ENCODE assay signal across 19 cellular contexts in the genomic region with DNA sequence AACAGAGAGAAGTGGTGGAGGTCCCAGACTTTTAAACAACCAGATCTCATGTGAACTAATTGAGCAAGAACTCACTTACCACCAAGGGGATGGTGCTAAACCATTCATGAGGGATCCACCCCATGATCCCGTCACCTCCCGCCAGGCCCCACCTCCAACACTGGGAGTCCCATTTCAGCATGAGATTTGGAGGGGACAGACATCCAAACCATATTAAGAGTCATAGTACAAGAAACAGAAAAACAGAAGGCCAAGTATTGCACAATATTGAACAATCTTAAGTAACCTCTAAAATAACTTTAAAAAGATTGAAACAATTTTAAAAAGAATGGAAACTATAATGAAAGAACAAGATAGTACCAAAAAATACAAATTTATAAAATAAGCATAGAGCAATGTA.
DNase-seq lines count a peak whose midpoint lies in the region; ATAC-seq and TF ChIP-seq lines count a peak whose summit lies in the region.
"Had no signal": no experiment of that assay in that cellular context is flagged by ENCODE, and none has a peak within 500 bp of the region (broad histone marks: within the 10 kb centered on the region; RNA-seq: fewer than 3 reads in every experiment).

No MANE protein-coding gene starts in this region.

- H3K9ac ChIP-seq in skeletal muscle tissue (ENCODE audit: low read depth in 1 of 3, low read length in 3 of 3) (no peak overlapping the region), trophoblast cell (ENCODE audit: low read length) (no peak overlapping the region)

- WGBS in trophoblast cell (ENCODE audit: extremely low coverage, insufficient coverage, insufficient read length): no CpG with 5 or more reads among the region's 2 CpGs

- no peak for TF ChIP-seq RAD21 in Ishikawa (IDR thresholded peaks at IDR 0.05; ENCODE audit: low read depth)

- peaks cover 63% of the 10 kb centered on the region for H3K36me3 Mint-ChIP-seq in chondrocyte (ENCODE audit: low read depth)

- H3K27ac Mint-ChIP-seq in chondrocyte (ENCODE audit: unreplicated experiment): peak overlapping the region; percentile 74
- H3K27ac Mint-ChIP-seq: activated CD4-positive, alpha-beta memory T cell treated with anti-CD3 and anti-CD28 coated beads, Interleukin-2, amount 10 ng/mL, durations not matched to agents 7 days and 5 days; mesothelial cell of epicardium had no signal

- no peaks in the 10 kb centered on the region for H3K4me1 ChIP-seq in left ventricle myocardium inferior
- no peaks in the 10 kb centered on the region for H3K4me1 ChIP-seq in skeletal muscle tissue (ENCODE audit: control insufficient read depth in 3 of 3, insufficient read depth in 3 of 3, low read length in 3 of 3)
- H3K4me1 ChIP-seq in trophoblast cell (ENCODE audit: control insufficient read depth in 1 of 2, insufficient read depth in 2 of 2, low read length in 2 of 2): no peaks in the 10 kb centered on the region
- H3K4me1 ChIP-seq: upper lobe of right lung had no signal

- H3K9me3 ChIP-seq in left ventricle myocardium inferior (replicated peaks): no peaks in the 10 kb centered on the region
- H3K9me3 ChIP-seq in skeletal muscle tissue (ENCODE audit: control insufficient read depth in 3 of 3, low read length in 3 of 3): no peaks in the 10 kb centered on the region
- no peaks in the 10 kb centered on the region for H3K9me3 ChIP-seq in trophoblast cell (ENCODE audit: insufficient read depth, low read depth, low read length)
- H3K9me3 ChIP-seq: upper lobe of right lung had no signal

- H3K4me1 Mint-ChIP-seq in chondrocyte (ENCODE audit: low read depth): peaks cover 26% of the 10 kb centered on the region
- H3K4me1 Mint-ChIP-seq: activated CD4-positive, alpha-beta memory T cell treated with anti-CD3 and anti-CD28 coated beads, Interleukin-2, amount 10 ng/mL, durations not matched to agents 7 days and 5 days; mesothelial cell of epicardium had no signal

- intact Hi-C loops in left ventricle myocardium inferior (cut with micrococcal nuclease): no loop called here

- H3K27me3 ChIP-seq in left ventricle myocardium inferior (ENCODE audit: low read depth) (no peaks in the 10 kb centered on the region), skeletal muscle tissue (ENCODE audit: control insufficient read depth in 3 of 3, insufficient read depth in 3 of 3, low read length in 3 of 3) (no peaks in the 10 kb centered on the region), trophoblast cell (ENCODE audit: insufficient read depth, low read length) (no peaks in the 10 kb centered on the region)
- H3K27me3 ChIP-seq: brain microvascular endothelial cell, upper lobe of right lung had no signal

- H3K4me3 ChIP-seq in left ventricle myocardium inferior (no peak overlapping the region), skeletal muscle tissue (ENCODE audit: low read length in 3 of 3) (no peak overlapping the region), trophoblast cell (ENCODE audit: low read depth, low read length) (no peak overlapping the region)
- H3K4me3 ChIP-seq: upper lobe of right lung had no signal

- no peak for DNase-seq in chondrocyte (ENCODE audit: low spot score)
- peak; percentile 41 for DNase-seq in left ventricle myocardium inferior
- DNase-seq in trophoblast cell: no peak
- no peak for DNase-seq in iPS-NIHi7 (ENCODE audit: extremely low spot score)
- DNase-seq: activated CD4-positive, alpha-beta memory T cell treated with anti-CD3 and anti-CD28 coated beads, Interleukin-2, amount 10 ng/mL, durations not matched to agents 7 days and 5 days; activated naive CD4-positive, alpha-beta T cell treated with anti-CD3 and anti-CD28 coated beads, Interleukin-2, amount 50 U/mL, for 16 hours; activated T-cell treated with anti-CD3 and anti-CD28 coated beads, Interleukin-2, amount 50 U/mL, for 1 hour; brain microvascular endothelial cell; hippocampal formation; NCI-H524 treated with DMSO at 0.1 percent for 48 hours; SHP77; stimulated activated naive CD8-positive, alpha-beta T cell treated with anti-CD3 and anti-CD28 coated beads, Interleukin-15, Interleukin-2, amounts not matched to agents 100 U/mL and 50 U/mL, for 24 hours; T-helper 1 cell; upper lobe of right lung had no signal

- H2AFZ ChIP-seq in trophoblast cell (ENCODE audit: insufficient read depth, low read length, poor library complexity): no peak overlapping the region

- H2BK5ac ChIP-seq in trophoblast cell (ENCODE audit: low read depth, low read length, poor library complexity): no peak overlapping the region

- H4K12ac ChIP-seq in trophoblast cell (ENCODE audit: low read depth, low read length): no peak overlapping the region

- no peaks in the 10 kb centered on the region for H3K79me1 ChIP-seq in trophoblast cell (ENCODE audit: low read length)

- H4K91ac ChIP-seq in trophoblast cell (ENCODE audit: low read depth, low read length): no peak overlapping the region

- H3K14ac ChIP-seq in trophoblast cell (ENCODE audit: low read length): no peak overlapping the region

- H3K36me3 ChIP-seq in left ventricle myocardium inferior (peaks cover 98% of the 10 kb centered on the region), skeletal muscle tissue (ENCODE audit: control insufficient read depth in 3 of 3, insufficient read depth in 3 of 3, low read length in 3 of 3) (peaks cover 17 to 49% (median 46%) of the 10 kb centered on the region in 3 donors), trophoblast cell (ENCODE audit: control insufficient read depth in 1 of 2, insufficient read depth in 2 of 2, low read length in 2 of 2) (peaks cover 33 to 50% of the 10 kb centered on the region in 2 experiments)

- H3K9me3 Mint-ChIP-seq in chondrocyte (ENCODE audit: low read depth): no peaks in the 10 kb centered on the region
- H3K9me3 Mint-ChIP-seq: activated CD4-positive, alpha-beta memory T cell treated with anti-CD3 and anti-CD28 coated beads, Interleukin-2, amount 10 ng/mL, durations not matched to agents 7 days and 5 days; mesothelial cell of epicardium had no signal

- no peak overlapping the region for H3K4me3 Mint-ChIP-seq in chondrocyte (ENCODE audit: unreplicated experiment)
- H3K4me3 Mint-ChIP-seq: activated CD4-positive, alpha-beta memory T cell treated with anti-CD3 and anti-CD28 coated beads, Interleukin-2, amount 10 ng/mL, durations not matched to agents 7 days and 5 days; mesothelial cell of epicardium had no signal

- H3K79me2 ChIP-seq in trophoblast cell (ENCODE audit: control insufficient read depth, insufficient read depth, low read length, poor library complexity): no peaks in the 10 kb centered on the region

- H2BK120ac ChIP-seq in trophoblast cell (ENCODE audit: insufficient read depth, low read length, poor library complexity): no peak overlapping the region

- H2AK5ac ChIP-seq in trophoblast cell (ENCODE audit: low read length): no peak overlapping the region

- no peak for TF ChIP-seq EP300 in Ishikawa (IDR thresholded peaks at IDR 0.05; ENCODE audit: borderline replicate concordance)

- TF ChIP-seq CTCF in chondrocyte (IDR thresholded peaks at IDR 0.05) (no peak), left ventricle myocardium inferior (IDR thresholded peaks at IDR 0.05; ENCODE audit: borderline replicate concordance) (no peak)

- H3K4me2 ChIP-seq in trophoblast cell (ENCODE audit: low read length): no peak overlapping the region

- no peak overlapping the region for H4K8ac ChIP-seq in trophoblast cell (ENCODE audit: low read depth, low read length)

- ATAC-seq in HG03469 (IDR thresholded peaks at IDR 0.05; ENCODE audit: unreplicated experiment): no peak
- ATAC-seq: esophagus mucosa; stimulated activated naive CD8-positive, alpha-beta T cell treated with anti-CD3 and anti-CD28 coated beads, Interleukin-15, Interleukin-2, amounts not matched to agents 100 U/mL and 50 U/mL, for 24 hours; upper lobe of right lung had no signal

- H3K27ac ChIP-seq in left ventricle myocardium inferior (replicated peaks) (peak overlapping the region; percentile 35), skeletal muscle tissue (ENCODE audit: low read depth, low read length) (peak overlapping the region; percentile 30), trophoblast cell (ENCODE audit: low read depth, low read length) (no peak overlapping the region)
- H3K27ac ChIP-seq: brain microvascular endothelial cell, upper lobe of right lung had no signal

- no peak overlapping the region for H3K18ac ChIP-seq in trophoblast cell (ENCODE audit: low read length)

- no peaks in the 10 kb centered on the region for H3K27me3 Mint-ChIP-seq in chondrocyte (ENCODE audit: low read depth)
- H3K27me3 Mint-ChIP-seq: activated CD4-positive, alpha-beta memory T cell treated with anti-CD3 and anti-CD28 coated beads, Interleukin-2, amount 10 ng/mL, durations not matched to agents 7 days and 5 days had no signal

- no peak overlapping the region for H3K23ac ChIP-seq in trophoblast cell (ENCODE audit: low read length)

- H2BK12ac ChIP-seq in trophoblast cell (ENCODE audit: low read length): no peak overlapping the region

- no peak overlapping the region for H3K4ac ChIP-seq in trophoblast cell (ENCODE audit: low read depth, low read length)

TF ChIP-seq in Ishikawa, 13 proteins besides CTCF, POLR2A, EP300 and RAD21:
- TF ChIP-seq TEAD4 (IDR thresholded peaks at IDR 0.05) (no peak), CEBPB (IDR thresholded peaks at IDR 0.05) (0 out of 2 replicates have a peak, but pooled peaks have one; percentile 59)
